ENCODE assay signal across 11 cellular contexts in the genomic region with DNA sequence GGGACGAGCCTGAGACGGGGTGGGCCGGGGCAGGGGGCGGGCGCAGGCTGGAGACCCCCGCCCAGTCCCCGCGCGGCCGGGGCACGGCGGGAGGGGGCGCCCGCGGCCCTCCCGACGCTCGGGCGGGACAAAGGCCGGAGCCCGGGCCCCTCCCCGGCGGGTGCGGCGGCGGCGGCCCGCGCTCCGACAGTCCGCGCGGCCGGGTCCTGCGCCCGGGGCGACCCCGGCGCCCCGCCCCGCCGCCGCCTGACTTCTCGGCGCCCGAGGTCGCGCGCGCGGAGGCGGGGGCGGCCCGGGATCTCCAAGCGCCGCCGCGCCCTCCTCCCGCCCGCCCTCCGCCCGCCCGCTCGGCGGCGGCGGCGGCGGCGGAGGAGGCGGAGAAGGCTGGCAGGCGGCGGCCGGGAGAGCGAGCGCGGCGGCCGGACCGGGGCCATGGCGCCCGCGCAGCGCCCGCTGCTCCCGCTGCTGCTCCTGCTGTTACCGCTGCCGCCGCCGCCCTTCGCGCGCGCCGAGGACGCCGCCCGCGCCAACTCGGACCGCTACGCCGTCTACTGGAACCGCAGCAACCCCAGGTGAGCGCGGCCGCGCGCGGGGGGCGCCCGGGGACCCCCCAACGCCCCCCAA. TPM values are rescaled to one million over a fixed set of nuclear protein-coding genes. Genes with fewer than 3 reads are reported as not detected.
DNase-seq lines count a peak whose midpoint lies in the region; ATAC-seq and TF ChIP-seq lines count a peak whose summit lies in the region.
"Had no signal": no experiment of that assay in that cellular context is flagged by ENCODE, and none has a peak within 500 bp of the region (broad histone marks: within the 10 kb centered on the region; RNA-seq: fewer than 3 reads in every experiment).

A gene (plus strand): TSS at position 137 of the 624 bp plus-strand sequence. CDS start 296 bp downstream, at position 433.

- peak within 1 kb of the TSS; percentile 32 to 95 (median 84) for H3K27ac Mint-ChIP-seq in brain
- H3K27ac Mint-ChIP-seq: activated CD4-positive, alpha-beta memory T cell treated with anti-CD3 and anti-CD28 coated beads for 36 hours had no signal

- H3K4me1 ChIP-seq in BLaER1 (peaks cover 40% of the 10 kb centered on the region), mesendoderm (ENCODE audit: control insufficient read depth, low read depth, low read length) (no peaks in the 10 kb centered on the region)

- peak within 1 kb of the TSS; percentile 67 for H3K4ac ChIP-seq in mesendoderm (ENCODE audit: low read depth, low read length)

- H3K9ac ChIP-seq in BLaER1: peak within 1 kb of the TSS; percentile 60
- H3K9ac ChIP-seq in mesendoderm (ENCODE audit: low read length): peak within 1 kb of the TSS; percentile 57

- no peaks in the 10 kb centered on the region for H3K9me3 ChIP-seq in BLaER1

- H3K27ac ChIP-seq in BLaER1 (peak within 1 kb of the TSS; percentile 53; the same call in 1 of the 2 replicates), mesendoderm (ENCODE audit: low read depth, low read length) (no peak within 1 kb of the TSS)

- H3K4me1 Mint-ChIP-seq in brain: peaks cover 21% of the 10 kb centered on the region

- H3K4me2 ChIP-seq in BLaER1: peak within 1 kb of the TSS; percentile 98
- peak within 1 kb of the TSS; percentile 31 for H3K4me2 ChIP-seq in mesendoderm (ENCODE audit: low read length)

- H2AK5ac ChIP-seq in mesendoderm (ENCODE audit: low read length): no peak within 1 kb of the TSS

- H3K56ac ChIP-seq in mesendoderm (ENCODE audit: low read length): peak within 1 kb of the TSS; percentile 81

- H3K23ac ChIP-seq in mesendoderm (ENCODE audit: low read length): peak within 1 kb of the TSS; percentile 7

- no peak within 1 kb of the TSS for H4K8ac ChIP-seq in mesendoderm (ENCODE audit: low read depth, low read length)

- H3K4me3 ChIP-seq in BLaER1 (peak within 1 kb of the TSS; percentile 72), mesendoderm (ENCODE audit: low read length) (no peak within 1 kb of the TSS)

- no peak for TF ChIP-seq CTCF in brain (conservative IDR thresholded peaks at IDR 0.05)

- no peak within 1 kb of the TSS for H4K5ac ChIP-seq in mesendoderm (ENCODE audit: low read length)

- ATAC-seq in HG02763 (IDR thresholded peaks at IDR 0.05; ENCODE audit: unreplicated experiment): no peak

- H2BK5ac ChIP-seq in mesendoderm (ENCODE audit: low read length): no peak within 1 kb of the TSS

- H3K79me1 ChIP-seq in mesendoderm (ENCODE audit: low read length): no peaks in the 10 kb centered on the region

- H3K79me2 ChIP-seq in mesendoderm (ENCODE audit: control insufficient read depth, insufficient read depth, low read length): no peaks in the 10 kb centered on the region

- no CpG with 5 or more reads among the region's 113 CpGs for WGBS in mesendoderm (ENCODE audit: extremely low coverage, insufficient coverage, low lambda C conversion rate)

- no peak within 1 kb of the TSS for H2BK15ac ChIP-seq in mesendoderm (replicated peaks; ENCODE audit: low read depth)

- no peak within 1 kb of the TSS for H2BK120ac ChIP-seq in mesendoderm (ENCODE audit: low read depth, low read length)

- H3K36me3 Mint-ChIP-seq in brain: no peaks in the 10 kb centered on the region
- H3K36me3 Mint-ChIP-seq: activated CD4-positive, alpha-beta memory T cell treated with anti-CD3 and anti-CD28 coated beads for 36 hours had no signal

- peaks cover 78% of the 10 kb centered on the region for H3K27me3 ChIP-seq in BLaER1
- H3K27me3 ChIP-seq in mesendoderm (ENCODE audit: insufficient read depth, low read length, poor library complexity): no peaks in the 10 kb centered on the region

- H3K36me3 ChIP-seq in BLaER1: no peaks in the 10 kb centered on the region
- H3K36me3 ChIP-seq in mesendoderm (ENCODE audit: control insufficient read depth, insufficient read depth, low read length): no peaks in the 10 kb centered on the region

- DNase-seq in HT-29 (ENCODE audit: low spot score): no peak
- DNase-seq in mesendoderm: no peak
- DNase-seq in NCI-H2081 (lab: John Stamatoyannopoulos, UW): no peak
- DNase-seq in Ammon's horn (ENCODE audit: low spot score): no peak
- no peak for DNase-seq in NCI-H345 treated with DMSO at 0.1 percent for 48 hours (lab: John Stamatoyannopoulos, UW; ENCODE audit: unreplicated experiment)
- DNase-seq: activated CD4-positive, alpha-beta memory T cell treated with anti-CD3 and anti-CD28 coated beads for 36 hours; effector CD4-positive, alpha-beta T cell had no signal

- H3K4me3 Mint-ChIP-seq in brain: peak within 1 kb of the TSS; percentile 86 to 90 (median 87)

- peaks cover 4% of the 10 kb centered on the region for H3K27me3 Mint-ChIP-seq in brain

- peak within 1 kb of the TSS; percentile 28 for H3K18ac ChIP-seq in mesendoderm (ENCODE audit: low read length)

- H4K20me1 ChIP-seq in BLaER1: peaks cover 61% of the 10 kb centered on the region

- H3K9me3 Mint-ChIP-seq in brain: no peaks in the 10 kb centered on the region
- H3K9me3 Mint-ChIP-seq: activated CD4-positive, alpha-beta memory T cell treated with anti-CD3 and anti-CD28 coated beads for 36 hours had no signal

RNA-seq across cellular contexts. Expression of the gene that starts here (rescaled TPM):
- total RNA-seq in HT-29 (2014; rRNA removed; shearing (Covaris generic)): 43.6 and 48.5 TPM in 2 replicates
- 14.9 TPM for polyA plus RNA-seq in brain (ENCODE audit: insufficient read depth, low read depth, low replicate concordance)
- polyA plus RNA-seq in mesendoderm (2013, experiment 1 of 2): 3.5 TPM
- polyA plus RNA-seq in mesendoderm (2013, experiment 2 of 2): 3.4 TPM
- total RNA-seq: activated CD4-positive, alpha-beta memory T cell treated with anti-CD3 and anti-CD28 coated beads for 36 hours; lung microvascular endothelial cell had no signal
